Comparison of ENCODE assay signal across 13 cellular contexts in genomic region chr21:41427556-41427955, GRCh38. TPM values are rescaled to one million over a fixed set of nuclear protein-coding genes. Genes with fewer than 3 reads are reported as not detected.
DNase-seq lines count a peak whose midpoint lies in the region; ATAC-seq and TF ChIP-seq lines count a peak whose summit lies in the region.
"Had no signal": no experiment of that assay in that cellular context is flagged by ENCODE, and none has a peak within 500 bp of the region (broad histone marks: within the 10 kb centered on the region; RNA-seq: fewer than 3 reads in every experiment).

No MANE protein-coding gene starts in this region.

- H3K9ac ChIP-seq in OCI-LY1 (ENCODE audit: low read length): peak overlapping the region; percentile 75; the same call in 1 of the 2 replicates
- H3K9ac ChIP-seq: KMS-11 had no signal

- H3K4me3 Mint-ChIP-seq in central memory CD8-positive, alpha-beta T cell: peak overlapping the region; percentile 89
- H3K4me3 Mint-ChIP-seq in MCF 10A (ENCODE audit: unreplicated experiment): no peak overlapping the region

- WGBS in heart left ventricle, 4 donors: 80 to 86% (median 83%) methylated on average over 8 of the region's 8 CpGs
- 84 to 86% methylated on average over 8 of the region's 8 CpGs for WGBS in testis, 2 donors

- H3K36me3 ChIP-seq in heart left ventricle (peaks cover 0 to 52% (median 32%) of the 10 kb centered on the region in 9 donors), OCI-LY1 (ENCODE audit: insufficient read depth, low read length) (peaks cover 13% of the 10 kb centered on the region), testis (ENCODE audit: low read depth, missing control alignments) (no peaks in the 10 kb centered on the region)
- H3K36me3 ChIP-seq: uterus had no signal

- no TSS peak for BruUV-seq in MCF 10A (replicated peaks; lab: Mats Ljungman, UMichigan)

- POLR2A ChIA-PET in MCF 10A (lab: Yijun Ruan, JAX): no interaction called here

- H3K27ac ChIP-seq in heart left ventricle (no peak overlapping the region), OCI-LY1 (ENCODE audit: low read depth, low read length, poor library complexity, severe bottlenecking) (no peak overlapping the region), testis (no peak overlapping the region)
- H3K27ac ChIP-seq: KMS-11 had no signal

- H3K9me3 ChIP-seq in heart left ventricle: no peaks in the 10 kb centered on the region
- no peaks in the 10 kb centered on the region for H3K9me3 ChIP-seq in OCI-LY1 (ENCODE audit: low read length)
- no peaks in the 10 kb centered on the region for H3K9me3 ChIP-seq in testis
- H3K9me3 ChIP-seq: uterus had no signal

- H3K4me1 ChIP-seq in heart left ventricle (peaks cover 0 to 47% (median 11%) of the 10 kb centered on the region in 12 donors), OCI-LY1 (ENCODE audit: insufficient read depth, low read length, severe bottlenecking) (peaks cover 55% of the 10 kb centered on the region), testis (peaks cover 5% of the 10 kb centered on the region)
- H3K4me1 ChIP-seq: uterus had no signal

- H3F3A ChIP-seq in OCI-LY1 (ENCODE audit: insufficient read depth, low read length): no peaks in the 10 kb centered on the region

- ATAC-seq in heart left ventricle (no peak), left ventricle myocardium superior (no peak), HG03442 (IDR thresholded peaks at IDR 0.05; ENCODE audit: unreplicated experiment) (no peak)
- ATAC-seq in central memory CD8-positive, alpha-beta T cell (replicated peaks; ENCODE audit: extremely low read depth, poor library complexity, severe bottlenecking): no peak

- CTCF ChIA-PET in MCF 10A (lab: Yijun Ruan, JAX): no interaction called here

- H3K9me2 ChIP-seq in OCI-LY1 (ENCODE audit: low read depth, low read length): no peaks in the 10 kb centered on the region

- no peaks in the 10 kb centered on the region for H4K20me1 ChIP-seq in OCI-LY1 (ENCODE audit: insufficient read depth, low read length)

- H3K4me3 ChIP-seq in heart left ventricle (peak overlapping the region in 9 of 12 donors; percentile 27 to 93 (median 83)), OCI-LY1 (ENCODE audit: low read depth, low read length, poor library complexity, severe bottlenecking) (peak overlapping the region; percentile 81), testis (no peak overlapping the region)

- peaks cover 10% of the 10 kb centered on the region for H3K36me3 Mint-ChIP-seq in central memory CD8-positive, alpha-beta T cell (ENCODE audit: insufficient read depth)
- no peaks in the 10 kb centered on the region for H3K36me3 Mint-ChIP-seq in MCF 10A (ENCODE audit: insufficient read depth, unreplicated experiment)

- H3K27me3 Mint-ChIP-seq in central memory CD8-positive, alpha-beta T cell: no peaks in the 10 kb centered on the region
- H3K27me3 Mint-ChIP-seq in MCF 10A (ENCODE audit: insufficient read depth, unreplicated experiment): peaks cover 7% of the 10 kb centered on the region

- H3K27me3 ChIP-seq in heart left ventricle (peaks cover 0 to 9% (median 0%) of the 10 kb centered on the region in 9 donors), OCI-LY1 (ENCODE audit: insufficient read depth, low read length) (no peaks in the 10 kb centered on the region), testis (no peaks in the 10 kb centered on the region)
- H3K27me3 ChIP-seq: uterus had no signal

- no peak for TF ChIP-seq POLR2A in heart left ventricle (IDR thresholded peaks at IDR 0.05)
- TF ChIP-seq POLR2A in testis (IDR thresholded peaks at IDR 0.05): no peak

- H3K79me2 ChIP-seq in OCI-LY1 (ENCODE audit: insufficient read depth, low read length): no peaks in the 10 kb centered on the region

- no peak overlapping the region for H2AFZ ChIP-seq in OCI-LY1 (ENCODE audit: low read length)

- TF ChIP-seq CTCF in heart left ventricle (IDR thresholded peaks at IDR 0.05) (no peak), OCI-LY1 (IDR thresholded peaks at IDR 0.05; ENCODE audit: low read length) (no peak), testis (IDR thresholded peaks at IDR 0.05) (no peak), MCF 10A (IDR thresholded peaks at IDR 0.05; ENCODE audit: unreplicated experiment) (no peak)

- H3K27ac Mint-ChIP-seq in central memory CD8-positive, alpha-beta T cell (ENCODE audit: low read depth): peak overlapping the region; percentile 95
- no peak overlapping the region for H3K27ac Mint-ChIP-seq in MCF 10A (ENCODE audit: low read depth, unreplicated experiment)
- H3K27ac Mint-ChIP-seq: dendritic cell treated with granulocyte-macrophage colony-stimulating factor and Interleukin-4, amounts not matched to agents 40 ng/mL and 50 ng/mL, for 4 days had no signal

- intact Hi-C loops in heart left ventricle (cut with DNase I) (loop anchor here in 1 of 10 donors (5.0 kb wide), 1 partner anchor 65 kb away; the partner anchor contains the start of gene MX2), left ventricle myocardium superior (cut with micrococcal nuclease) (no loop called here), testis (cut with DNase I; ENCODE audit: low total_unique reads) (no loop called here), MCF 10A (cut with micrococcal nuclease) (no loop called here)

- H3K9me3 Mint-ChIP-seq in central memory CD8-positive, alpha-beta T cell: no peaks in the 10 kb centered on the region
- no peaks in the 10 kb centered on the region for H3K9me3 Mint-ChIP-seq in MCF 10A (ENCODE audit: unreplicated experiment)
- H3K9me3 Mint-ChIP-seq: dendritic cell treated with granulocyte-macrophage colony-stimulating factor and Interleukin-4, amounts not matched to agents 40 ng/mL and 50 ng/mL, for 4 days had no signal

- peak overlapping the region; percentile 88 for H3K4me2 ChIP-seq in OCI-LY1 (ENCODE audit: low read length)
- H3K4me2 ChIP-seq: KMS-11 had no signal

- DNase-seq in heart left ventricle: no peak
- DNase-seq in left ventricle myocardium superior: no peak
- DNase-seq in central memory CD8-positive, alpha-beta T cell (ENCODE audit: low spot score in 2 of 2): no peak
- peak; percentile 2 for DNase-seq in testis
- no peak for DNase-seq in MCF 10A (ENCODE audit: unreplicated experiment)
- DNase-seq in NCI-H2081 treated with DMSO at 0.1 percent for 48 hours (lab: John Stamatoyannopoulos, UW): no peak
- DNase-seq: anterior cingulate cortex, NCI-H510A, uterus had no signal

- peaks cover 20% of the 10 kb centered on the region for H3K4me1 Mint-ChIP-seq in central memory CD8-positive, alpha-beta T cell
- H3K4me1 Mint-ChIP-seq in MCF 10A (ENCODE audit: insufficient read depth, unreplicated experiment): no peaks in the 10 kb centered on the region

RNA-seq across cellular contexts. Expression of gene MX1, which starts 1.5 kb away (rescaled TPM):
- total RNA-seq in heart left ventricle: 10 to 100 TPM in 8 of 9 donors, 1 to 10 TPM in 1; 6.3 to 53.9 (median 17.2) TPM
- polyA plus RNA-seq in heart left ventricle: 1 to 10 TPM; 6.2 to 9.5 TPM
- total RNA-seq in left ventricle myocardium superior: 14.9 TPM
- total RNA-seq in testis: 10 to 100 TPM; 22.7 to 36.1 TPM
- polyA plus RNA-seq in testis (ENCODE audit: insufficient read depth, low read depth, low replicate concordance): 18.0 TPM
- total RNA-seq in MCF 10A (2022): 1.8 and 2.4 TPM in 2 replicates

Comparison
In these comparisons a context has a peak if more than half of its experiments do, and no peak if none do; other contexts are left out.
1. H3K4me3 ChIP-seq: peak in heart left ventricle (9 of 12) and OCI-LY1 (single experiment); none in testis (0 of 2).